2 cellular contexts compared by ENCODE assay signal in genomic region chr9:132697230-132697629, GRCh38.
A peak's percentile ranks its signal among the peaks of the same experiment; 100 is the strongest.
TF ChIP-seq lines count a peak whose summit lies in the region.

No MANE protein-coding gene starts in this region.

TF ChIP-seq in A549, 52 proteins besides CTCF, POLR2A, EP300 and RAD21:
- TF ChIP-seq CEBPB (IDR thresholded peaks at IDR 0.05) (no peak), SMC3 (IDR thresholded peaks at IDR 0.05) (no peak), JUN (IDR thresholded peaks at IDR 0.05) (no peak), KDM1A (IDR thresholded peaks at IDR 0.05; ENCODE audit: low read depth) (no peak), FOSB (CRISPR knock-in tag; IDR thresholded peaks at IDR 0.05) (no peak), CHD2 (IDR thresholded peaks at IDR 0.05; ENCODE audit: low read length, partially characterized antibody) (no peak), HDAC2 (IDR thresholded peaks at IDR 0.05) (no peak), RFX5 (IDR thresholded peaks at IDR 0.05) (no peak), BHLHE40 (IDR thresholded peaks at IDR 0.05; ENCODE audit: low read depth, low read length) (no peak)
- TF ChIP-seq, protein P1, sequence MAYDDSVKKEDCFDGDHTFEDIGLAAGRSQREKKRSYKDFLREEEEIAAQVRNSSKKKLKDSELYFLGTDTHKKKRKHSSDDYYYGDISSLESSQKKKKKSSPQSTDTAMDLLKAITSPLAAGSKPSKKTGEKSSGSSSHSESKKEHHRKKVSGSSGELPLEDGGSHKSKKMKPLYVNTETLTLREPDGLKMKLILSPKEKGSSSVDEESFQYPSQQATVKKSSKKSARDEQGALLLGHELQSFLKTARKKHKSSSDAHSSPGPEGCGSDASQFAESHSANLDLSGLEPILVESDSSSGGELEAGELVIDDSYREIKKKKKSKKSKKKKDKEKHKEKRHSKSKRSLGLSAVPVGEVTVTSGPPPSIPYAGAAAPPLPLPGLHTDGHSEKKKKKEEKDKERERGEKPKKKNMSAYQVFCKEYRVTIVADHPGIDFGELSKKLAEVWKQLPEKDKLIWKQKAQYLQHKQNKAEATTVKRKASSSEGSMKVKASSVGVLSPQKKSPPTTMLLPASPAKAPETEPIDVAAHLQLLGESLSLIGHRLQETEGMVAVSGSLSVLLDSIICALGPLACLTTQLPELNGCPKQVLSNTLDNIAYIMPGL (CRISPR knock-in tag; IDR thresholded peaks at IDR 0.05; ENCODE audit: borderline replicate concordance): no peak

TF ChIP-seq in K562, 482 proteins besides CTCF, POLR2A, EP300 and RAD21:
- TF ChIP-seq ZEB2 (IDR thresholded peaks at IDR 0.05) (0 out of 2 replicates have a peak, but pooled peaks have one; percentile 36), KDM2B (CRISPR knock-in tag; IDR thresholded peaks at IDR 0.05) (no peak), CBX5 (IDR thresholded peaks at IDR 0.05; ENCODE audit: borderline replicate concordance, low read depth) (peak; percentile 96), RAD51 (IDR thresholded peaks at IDR 0.05; ENCODE audit: borderline replicate concordance, low read depth) (no peak), ADNP (tag; IDR thresholded peaks at IDR 0.05) (no peak), RB1 (IDR thresholded peaks at IDR 0.05; ENCODE audit: low read depth) (no peak), ZBTB1 (CRISPR knock-in tag; IDR thresholded peaks at IDR 0.05; ENCODE audit: borderline replicate concordance, low read depth) (no peak), TRIM24 (IDR thresholded peaks at IDR 0.05) (peak; percentile 41 to 79; a peak in 2 of 4 replicates), TEAD2 (tag; IDR thresholded peaks at IDR 0.05) (no peak), RBM39 (optimal IDR thresholded peaks at IDR 0.05; ENCODE audit: low read depth, low read length) (no peak), ZNF280A (IDR thresholded peaks at IDR 0.05; ENCODE audit: low read depth, partially characterized antibody) (peak; percentile 88), CBX3 (IDR thresholded peaks at IDR 0.05; ENCODE audit: borderline replicate concordance in 1 of 2, low read length in 2 of 2) (peak in 1 of 2 experiments; percentile 99; a peak in 2 of 3 replicates), XRCC3 (IDR thresholded peaks at IDR 0.05) (0 out of 2 replicates have a peak, but pooled peaks have one; percentile 72), BRD4 (IDR thresholded peaks at IDR 0.05) (no peak), MIER1 (IDR thresholded peaks at IDR 0.05; ENCODE audit: low read depth) (peak; percentile 64; the same call in 1 of the 2 replicates), CHD1 (IDR thresholded peaks at IDR 0.05; ENCODE audit: low read length) (no peak), TRIM28 (IDR thresholded peaks at IDR 0.05) (peak; percentile 98)
- TF ChIP-seq, protein P2, sequence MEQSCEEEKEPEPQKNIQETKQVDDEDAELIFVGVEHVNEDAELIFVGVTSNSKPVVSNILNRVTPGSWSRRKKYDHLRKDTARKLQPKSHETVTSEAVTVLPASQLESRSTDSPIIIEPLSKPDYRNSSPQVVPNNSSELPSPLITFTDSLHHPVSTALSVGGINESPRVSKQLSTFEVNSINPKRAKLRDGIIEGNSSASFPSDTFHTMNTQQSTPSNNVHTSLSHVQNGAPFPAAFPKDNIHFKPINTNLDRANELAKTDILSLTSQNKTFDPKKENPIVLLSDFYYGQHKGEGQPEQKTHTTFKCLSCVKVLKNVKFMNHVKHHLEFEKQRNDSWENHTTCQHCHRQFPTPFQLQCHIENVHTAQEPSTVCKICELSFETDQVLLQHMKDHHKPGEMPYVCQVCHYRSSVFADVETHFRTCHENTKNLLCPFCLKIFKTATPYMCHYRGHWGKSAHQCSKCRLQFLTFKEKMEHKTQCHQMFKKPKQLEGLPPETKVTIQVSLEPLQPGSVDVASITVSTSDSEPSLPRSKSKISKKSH (CRISPR knock-in tag; IDR thresholded peaks at IDR 0.05): 0 out of 2 replicates have a peak, but pooled peaks have one; percentile 46
- TF ChIP-seq, protein P3, sequence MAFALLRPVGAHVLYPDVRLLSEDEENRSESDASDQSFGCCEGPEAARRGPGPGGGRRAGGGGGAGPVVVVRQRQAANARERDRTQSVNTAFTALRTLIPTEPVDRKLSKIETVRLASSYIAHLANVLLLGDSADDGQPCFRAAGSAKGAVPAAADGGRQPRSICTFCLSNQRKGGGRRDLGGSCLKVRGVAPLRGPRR (CRISPR knock-in tag; IDR thresholded peaks at IDR 0.05): no peak
- TF ChIP-seq, protein P4, sequence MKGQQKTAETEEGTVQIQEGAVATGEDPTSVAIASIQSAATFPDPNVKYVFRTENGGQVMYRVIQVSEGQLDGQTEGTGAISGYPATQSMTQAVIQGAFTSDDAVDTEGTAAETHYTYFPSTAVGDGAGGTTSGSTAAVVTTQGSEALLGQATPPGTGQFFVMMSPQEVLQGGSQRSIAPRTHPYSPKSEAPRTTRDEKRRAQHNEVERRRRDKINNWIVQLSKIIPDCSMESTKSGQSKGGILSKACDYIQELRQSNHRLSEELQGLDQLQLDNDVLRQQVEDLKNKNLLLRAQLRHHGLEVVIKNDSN (CRISPR knock-in tag; IDR thresholded peaks at IDR 0.05): no peak
- TF ChIP-seq, protein P5, sequence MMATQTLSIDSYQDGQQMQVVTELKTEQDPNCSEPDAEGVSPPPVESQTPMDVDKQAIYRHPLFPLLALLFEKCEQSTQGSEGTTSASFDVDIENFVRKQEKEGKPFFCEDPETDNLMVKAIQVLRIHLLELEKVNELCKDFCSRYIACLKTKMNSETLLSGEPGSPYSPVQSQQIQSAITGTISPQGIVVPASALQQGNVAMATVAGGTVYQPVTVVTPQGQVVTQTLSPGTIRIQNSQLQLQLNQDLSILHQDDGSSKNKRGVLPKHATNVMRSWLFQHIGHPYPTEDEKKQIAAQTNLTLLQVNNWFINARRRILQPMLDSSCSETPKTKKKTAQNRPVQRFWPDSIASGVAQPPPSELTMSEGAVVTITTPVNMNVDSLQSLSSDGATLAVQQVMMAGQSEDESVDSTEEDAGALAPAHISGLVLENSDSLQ (IDR thresholded peaks at IDR 0.05): peak; percentile 24; the same call in 1 of the 2 replicates
